1 cellular context compared by ENCODE assay signal in the genomic region with DNA sequence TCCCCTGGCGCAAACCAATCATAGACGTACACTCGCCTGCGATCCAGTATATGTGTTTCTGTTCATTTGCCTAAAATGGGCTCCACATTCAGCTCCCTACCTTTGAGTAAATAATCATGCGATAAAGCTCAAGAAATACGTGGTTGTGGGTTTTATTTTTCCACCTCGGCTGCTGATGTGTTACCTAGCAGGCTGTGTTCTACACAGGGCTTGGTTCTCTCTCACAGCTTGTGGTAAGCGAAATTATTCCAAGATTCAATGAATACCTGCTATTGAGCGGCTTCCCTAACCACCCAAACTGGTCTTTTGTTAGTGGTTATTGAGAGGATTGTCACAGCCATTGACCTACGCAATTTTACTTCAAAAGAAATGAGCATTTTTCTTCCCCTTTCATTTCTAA.
TF ChIP-seq lines count a peak whose summit lies in the region.

No MANE protein-coding gene starts in this region.

TF ChIP-seq in GM23338, 12 proteins besides CTCF, POLR2A, EP300 and RAD21 (continued from another document):
- TF ChIP-seq, protein P1, sequence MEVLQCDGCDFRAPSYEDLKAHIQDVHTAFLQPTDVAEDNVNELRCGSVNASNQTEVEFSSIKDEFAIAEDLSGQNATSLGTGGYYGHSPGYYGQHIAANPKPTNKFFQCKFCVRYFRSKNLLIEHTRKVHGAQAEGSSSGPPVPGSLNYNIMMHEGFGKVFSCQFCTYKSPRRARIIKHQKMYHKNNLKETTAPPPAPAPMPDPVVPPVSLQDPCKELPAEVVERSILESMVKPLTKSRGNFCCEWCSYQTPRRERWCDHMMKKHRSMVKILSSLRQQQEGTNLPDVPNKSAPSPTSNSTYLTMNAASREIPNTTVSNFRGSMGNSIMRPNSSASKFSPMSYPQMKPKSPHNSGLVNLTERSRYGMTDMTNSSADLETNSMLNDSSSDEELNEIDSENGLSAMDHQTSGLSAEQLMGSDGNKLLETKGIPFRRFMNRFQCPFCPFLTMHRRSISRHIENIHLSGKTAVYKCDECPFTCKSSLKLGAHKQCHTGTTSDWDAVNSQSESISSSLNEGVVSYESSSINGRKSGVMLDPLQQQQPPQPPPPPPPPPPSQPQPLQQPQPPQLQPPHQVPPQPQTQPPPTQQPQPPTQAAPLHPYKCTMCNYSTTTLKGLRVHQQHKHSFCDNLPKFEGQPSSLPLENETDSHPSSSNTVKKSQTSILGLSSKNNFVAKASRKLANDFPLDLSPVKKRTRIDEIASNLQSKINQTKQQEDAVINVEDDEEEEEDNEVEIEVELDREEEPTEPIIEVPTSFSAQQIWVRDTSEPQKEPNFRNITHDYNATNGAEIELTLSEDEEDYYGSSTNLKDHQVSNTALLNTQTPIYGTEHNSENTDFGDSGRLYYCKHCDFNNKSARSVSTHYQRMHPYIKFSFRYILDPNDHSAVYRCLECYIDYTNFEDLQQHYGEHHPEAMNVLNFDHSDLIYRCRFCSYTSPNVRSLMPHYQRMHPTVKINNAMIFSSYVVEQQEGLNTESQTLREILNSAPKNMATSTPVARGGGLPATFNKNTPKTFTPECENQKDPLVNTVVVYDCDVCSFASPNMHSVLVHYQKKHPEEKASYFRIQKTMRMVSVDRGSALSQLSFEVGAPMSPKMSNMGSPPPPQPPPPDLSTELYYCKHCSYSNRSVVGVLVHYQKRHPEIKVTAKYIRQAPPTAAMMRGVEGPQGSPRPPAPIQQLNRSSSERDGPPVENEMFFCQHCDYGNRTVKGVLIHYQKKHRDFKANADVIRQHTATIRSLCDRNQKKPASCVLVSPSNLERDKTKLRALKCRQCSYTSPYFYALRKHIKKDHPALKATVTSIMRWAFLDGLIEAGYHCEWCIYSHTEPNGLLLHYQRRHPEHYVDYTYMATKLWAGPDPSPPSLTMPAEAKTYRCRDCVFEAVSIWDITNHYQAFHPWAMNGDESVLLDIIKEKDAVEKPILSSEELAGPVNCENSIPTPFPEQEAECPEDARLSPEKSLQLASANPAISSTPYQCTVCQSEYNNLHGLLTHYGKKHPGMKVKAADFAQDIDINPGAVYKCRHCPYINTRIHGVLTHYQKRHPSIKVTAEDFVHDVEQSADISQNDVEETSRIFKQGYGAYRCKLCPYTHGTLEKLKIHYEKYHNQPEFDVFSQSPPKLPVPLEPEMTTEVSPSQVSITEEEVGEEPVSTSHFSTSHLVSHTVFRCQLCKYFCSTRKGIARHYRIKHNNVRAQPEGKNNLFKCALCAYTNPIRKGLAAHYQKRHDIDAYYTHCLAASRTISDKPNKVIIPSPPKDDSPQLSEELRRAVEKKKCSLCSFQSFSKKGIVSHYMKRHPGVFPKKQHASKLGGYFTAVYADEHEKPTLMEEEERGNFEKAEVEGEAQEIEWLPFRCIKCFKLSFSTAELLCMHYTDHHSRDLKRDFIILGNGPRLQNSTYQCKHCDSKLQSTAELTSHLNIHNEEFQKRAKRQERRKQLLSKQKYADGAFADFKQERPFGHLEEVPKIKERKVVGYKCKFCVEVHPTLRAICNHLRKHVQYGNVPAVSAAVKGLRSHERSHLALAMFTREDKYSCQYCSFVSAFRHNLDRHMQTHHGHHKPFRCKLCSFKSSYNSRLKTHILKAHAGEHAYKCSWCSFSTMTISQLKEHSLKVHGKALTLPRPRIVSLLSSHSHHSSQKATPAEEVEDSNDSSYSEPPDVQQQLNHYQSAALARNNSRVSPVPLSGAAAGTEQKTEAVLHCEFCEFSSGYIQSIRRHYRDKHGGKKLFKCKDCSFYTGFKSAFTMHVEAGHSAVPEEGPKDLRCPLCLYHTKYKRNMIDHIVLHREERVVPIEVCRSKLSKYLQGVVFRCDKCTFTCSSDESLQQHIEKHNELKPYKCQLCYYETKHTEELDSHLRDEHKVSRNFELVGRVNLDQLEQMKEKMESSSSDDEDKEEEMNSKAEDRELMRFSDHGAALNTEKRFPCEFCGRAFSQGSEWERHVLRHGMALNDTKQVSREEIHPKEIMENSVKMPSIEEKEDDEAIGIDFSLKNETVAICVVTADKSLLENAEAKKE (CRISPR knock-in tag; IDR thresholded peaks at IDR 0.05): no peak
- no peak for TF ChIP-seq POLR2AphosphoS5 (IDR thresholded peaks at IDR 0.05; ENCODE audit: low read depth)
- no peak for TF ChIP-seq CREB1 (CRISPR knock-in tag; IDR thresholded peaks at IDR 0.05; ENCODE audit: low read depth)
- TF ChIP-seq, protein P2, sequence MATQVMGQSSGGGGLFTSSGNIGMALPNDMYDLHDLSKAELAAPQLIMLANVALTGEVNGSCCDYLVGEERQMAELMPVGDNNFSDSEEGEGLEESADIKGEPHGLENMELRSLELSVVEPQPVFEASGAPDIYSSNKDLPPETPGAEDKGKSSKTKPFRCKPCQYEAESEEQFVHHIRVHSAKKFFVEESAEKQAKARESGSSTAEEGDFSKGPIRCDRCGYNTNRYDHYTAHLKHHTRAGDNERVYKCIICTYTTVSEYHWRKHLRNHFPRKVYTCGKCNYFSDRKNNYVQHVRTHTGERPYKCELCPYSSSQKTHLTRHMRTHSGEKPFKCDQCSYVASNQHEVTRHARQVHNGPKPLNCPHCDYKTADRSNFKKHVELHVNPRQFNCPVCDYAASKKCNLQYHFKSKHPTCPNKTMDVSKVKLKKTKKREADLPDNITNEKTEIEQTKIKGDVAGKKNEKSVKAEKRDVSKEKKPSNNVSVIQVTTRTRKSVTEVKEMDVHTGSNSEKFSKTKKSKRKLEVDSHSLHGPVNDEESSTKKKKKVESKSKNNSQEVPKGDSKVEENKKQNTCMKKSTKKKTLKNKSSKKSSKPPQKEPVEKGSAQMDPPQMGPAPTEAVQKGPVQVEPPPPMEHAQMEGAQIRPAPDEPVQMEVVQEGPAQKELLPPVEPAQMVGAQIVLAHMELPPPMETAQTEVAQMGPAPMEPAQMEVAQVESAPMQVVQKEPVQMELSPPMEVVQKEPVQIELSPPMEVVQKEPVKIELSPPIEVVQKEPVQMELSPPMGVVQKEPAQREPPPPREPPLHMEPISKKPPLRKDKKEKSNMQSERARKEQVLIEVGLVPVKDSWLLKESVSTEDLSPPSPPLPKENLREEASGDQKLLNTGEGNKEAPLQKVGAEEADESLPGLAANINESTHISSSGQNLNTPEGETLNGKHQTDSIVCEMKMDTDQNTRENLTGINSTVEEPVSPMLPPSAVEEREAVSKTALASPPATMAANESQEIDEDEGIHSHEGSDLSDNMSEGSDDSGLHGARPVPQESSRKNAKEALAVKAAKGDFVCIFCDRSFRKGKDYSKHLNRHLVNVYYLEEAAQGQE (IDR thresholded peaks at IDR 0.05; ENCODE audit: unreplicated experiment): no peak
- no peak for TF ChIP-seq EZH2phosphoT487 (IDR thresholded peaks at IDR 0.05; ENCODE audit: unreplicated experiment)
